ENCODE assay signal across 8 cellular contexts in the genomic region with DNA sequence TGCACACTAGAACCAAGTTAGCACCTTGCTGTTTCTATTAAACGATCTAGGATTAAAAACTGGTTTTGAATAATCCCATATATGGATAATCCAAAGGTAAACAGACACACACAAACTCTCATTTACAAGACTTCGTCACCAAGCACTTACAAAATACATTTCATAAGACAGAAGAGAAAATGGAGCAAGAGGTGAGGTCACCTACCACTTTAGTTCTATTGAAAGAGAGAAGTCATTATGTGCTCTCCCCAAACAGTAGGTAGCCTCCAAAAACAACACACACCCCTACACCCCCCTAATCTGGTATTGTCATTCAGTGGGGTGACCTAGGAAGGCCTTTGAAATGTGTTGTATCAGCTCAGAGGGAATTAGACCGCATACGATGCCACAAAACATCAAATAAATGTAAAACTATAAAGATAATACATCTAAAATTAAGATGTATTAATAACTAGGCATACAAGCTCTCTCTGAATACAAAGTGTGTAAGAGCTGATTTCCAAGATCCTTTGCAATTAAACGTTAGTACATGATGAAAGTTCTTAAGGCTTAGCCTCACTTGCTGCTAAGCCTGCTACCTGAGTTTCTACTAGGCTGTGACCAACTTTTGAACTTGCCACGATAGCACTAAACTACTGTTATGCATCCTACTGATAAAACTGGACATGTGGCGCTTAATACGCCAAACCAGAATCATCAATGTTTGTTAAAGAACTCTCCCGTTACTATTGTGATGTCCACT. TPM values are rescaled to one million over a fixed set of nuclear protein-coding genes. Genes with fewer than 3 reads are reported as not detected.
DNase-seq lines count a peak whose midpoint lies in the region; FAIRE-seq and TF ChIP-seq lines count a peak whose summit lies in the region.

No MANE protein-coding gene starts in this region.

- TF ChIP-seq POLR2A in sigmoid colon (IDR thresholded peaks at IDR 0.05), result no peak
- TF ChIP-seq POLR2A in thyroid gland (IDR thresholded peaks at IDR 0.05), result no peak

- WGBS in sigmoid colon, 2 donors, result 5 to 25% methylated on average over 9 of the region's 9 CpGs
- WGBS in thyroid gland, 2 donors, result 42 to 52% methylated on average over 9 of the region's 9 CpGs

- no peak for TF ChIP-seq EP300 in sigmoid colon (IDR thresholded peaks at IDR 0.05)

- H3K27ac ChIP-seq in WERI-Rb-1 (no peak overlapping the region), sigmoid colon (peak overlapping the region; percentile 77 to 83 (median 78)), thyroid gland (peak overlapping the region in 1 of 3 donors; percentile 54)

- DNase-seq in NCI-H1417 (lab: John Stamatoyannopoulos, UW) (peak in 2 of 3 experiments; percentile 29 to 31), NCI-H1417 treated with DMSO at 0.1 percent for 48 hours (lab: John Stamatoyannopoulos, UW) (no peak), HTR-8/SVneo (ENCODE audit: insufficient read length, low spot score) (no peak), WERI-Rb-1 (no peak), globus pallidus (ENCODE audit: low spot score) (peak; percentile 0), sigmoid colon (no peak), thyroid gland (no peak), NCI-H187 (lab: John Stamatoyannopoulos, UW) (no peak)

- FAIRE-seq in HTR-8/SVneo (lab: Jason Lieb, UNC), result peak; percentile 4

- peak overlapping the region; percentile 80 for H3K4me3 ChIP-seq in WERI-Rb-1 (ENCODE audit: low read depth, low read length)
- peak overlapping the region; percentile 67 to 99 (median 88) for H3K4me3 ChIP-seq in sigmoid colon
- H3K4me3 ChIP-seq in thyroid gland (replicated peaks in 1 of 3), result peak overlapping the region in 1 of 3 donors; percentile 74

- H3K27me3 ChIP-seq in WERI-Rb-1 (ENCODE audit: insufficient read depth, low read depth, severe bottlenecking), result no peaks in the 10 kb centered on the region
- H3K27me3 ChIP-seq in sigmoid colon, result no peaks in the 10 kb centered on the region
- no peaks in the 10 kb centered on the region for H3K27me3 ChIP-seq in thyroid gland

- H3K4me1 ChIP-seq in sigmoid colon (peaks cover 0 to 31% (median 21%) of the 10 kb centered on the region in 4 donors), thyroid gland (peaks cover 0 to 19% of the 10 kb centered on the region in 2 donors)

- intact Hi-C loops in sigmoid colon (cut with DNase I) (no loop called here), thyroid gland (cut with DNase I) (no loop called here)

- no peaks in the 10 kb centered on the region for H3K9me3 ChIP-seq in WERI-Rb-1 (ENCODE audit: severe bottlenecking)
- H3K9me3 ChIP-seq in sigmoid colon, result no peaks in the 10 kb centered on the region
- H3K9me3 ChIP-seq in thyroid gland, result no peaks in the 10 kb centered on the region

- H3K36me3 ChIP-seq in WERI-Rb-1 (peaks cover 54% of the 10 kb centered on the region), sigmoid colon (peaks cover 0 to 4% (median 0%) of the 10 kb centered on the region in 4 donors), thyroid gland (no peaks in the 10 kb centered on the region)

- TF ChIP-seq CTCF in WERI-Rb-1 (IDR thresholded peaks at IDR 0.05; ENCODE audit: low read depth, low read length) (no peak), sigmoid colon (IDR thresholded peaks at IDR 0.05) (no peak), thyroid gland (IDR thresholded peaks at IDR 0.05) (no peak)

RNA-seq across cellular contexts. Expression of gene SRPK1, which starts 1.6 kb away (rescaled TPM):
- total RNA-seq in sigmoid colon, result 10 to 100 TPM; 25.7 to 47.9 (median 40.8) TPM
- 10 to 100 TPM; 17.4 to 36.6 (median 34.7) TPM for polyA plus RNA-seq in sigmoid colon
- total RNA-seq in thyroid gland, result 10 to 100 TPM; 34.3 to 54.7 (median 50.7) TPM

Comparison
In these comparisons a context has a peak if more than half of its experiments do, and no peak if none do; other contexts are left out.
1. DNase-seq: peak in NCI-H1417 (2 of 3) and globus pallidus (single experiment); none in NCI-H1417 treated with DMSO at 0.1 percent for 48 hours (single experiment), HTR-8/SVneo (single experiment), WERI-Rb-1 (single experiment), sigmoid colon (single experiment), thyroid gland (0 of 2) and NCI-H187 (0 of 2).